8 cellular contexts compared by ENCODE assay signal in genomic region chr17:17681744-17682292, GRCh38. TPM values are rescaled to one million over a fixed set of nuclear protein-coding genes. Genes with fewer than 3 reads are reported as not detected.
DNase-seq lines count a peak whose midpoint lies in the region; ATAC-seq and TF ChIP-seq lines count a peak whose summit lies in the region.

No MANE protein-coding gene starts in this region.

- intact Hi-C loops in Right ventricle myocardium inferior (cut with DNase I) (loop anchor here (1.0 to 5.0 kb wide), 6 partner anchors 71 to 351 kb away; no protein-coding TSS in a partner anchor), cardiac septum (cut with DNase I) (loop anchor here (1.0 to 10.0 kb wide), 5 partner anchors 103 to 355 kb away; partner anchors contain the start of genes ATPAF2 and GID4)

- CTCF ChIA-PET in activated CD4-positive, alpha-beta memory T cell treated with anti-CD3 and anti-CD28 coated beads, Interleukin-2, amount 10 ng/mL, durations not matched to agents 7 days and 5 days (lab: Charles Lee), result interaction anchor here (0.7 to 2.0 kb wide), 11 partner anchors 9 to 352 kb away, joined by 3 to 7 read pairs (median 4); no protein-coding TSS in a partner anchor

- H3K27me3 Mint-ChIP-seq in activated CD4-positive, alpha-beta memory T cell treated with anti-CD3 and anti-CD28 coated beads, Interleukin-2, amount 10 ng/mL, durations not matched to agents 7 days and 5 days, result peaks cover 7% of the 10 kb centered on the region
- H3K27me3 Mint-ChIP-seq in nephron progenitor cell (ENCODE audit: low read depth, poor library complexity), result peaks cover 43% of the 10 kb centered on the region

- peaks cover 35% of the 10 kb centered on the region for H3K4me1 Mint-ChIP-seq in activated CD4-positive, alpha-beta memory T cell treated with anti-CD3 and anti-CD28 coated beads, Interleukin-2, amount 10 ng/mL, durations not matched to agents 7 days and 5 days
- H3K4me1 Mint-ChIP-seq in nephron progenitor cell, result peaks cover 53% of the 10 kb centered on the region

- peak overlapping the region; percentile 71 for H3K4me3 Mint-ChIP-seq in activated CD4-positive, alpha-beta memory T cell treated with anti-CD3 and anti-CD28 coated beads, Interleukin-2, amount 10 ng/mL, durations not matched to agents 7 days and 5 days
- peak overlapping the region; percentile 85 for H3K4me3 Mint-ChIP-seq in nephron progenitor cell

- no peaks in the 10 kb centered on the region for H3K36me3 Mint-ChIP-seq in activated CD4-positive, alpha-beta memory T cell treated with anti-CD3 and anti-CD28 coated beads, Interleukin-2, amount 10 ng/mL, durations not matched to agents 7 days and 5 days (ENCODE audit: low read depth)
- no peaks in the 10 kb centered on the region for H3K36me3 Mint-ChIP-seq in nephron progenitor cell (ENCODE audit: low read depth)

- no peaks in the 10 kb centered on the region for H3K9me3 Mint-ChIP-seq in activated CD4-positive, alpha-beta memory T cell treated with anti-CD3 and anti-CD28 coated beads, Interleukin-2, amount 10 ng/mL, durations not matched to agents 7 days and 5 days
- no peaks in the 10 kb centered on the region for H3K9me3 Mint-ChIP-seq in nephron progenitor cell

- POLR2A ChIA-PET in activated CD4-positive, alpha-beta memory T cell treated with anti-CD3 and anti-CD28 coated beads, Interleukin-2, amount 10 ng/mL, durations not matched to agents 7 days and 5 days (lab: Charles Lee), result interaction anchor here (0.7 to 3.3 kb wide), 18 partner anchors 8 to 278 kb away, joined by 3 to 47 read pairs (median 4); partner anchors contain the start of gene SREBF1

- DNase-seq in Right ventricle myocardium inferior (ENCODE audit: missing footprints) (peak; percentile 83), cardiac septum (ENCODE audit: low spot score) (no peak), nephron progenitor cell (peak; percentile 63), NCI-H510A (lab: John Stamatoyannopoulos, UW) (no peak), Ammon's horn (ENCODE audit: low spot score) (no peak)
- DNase-seq in activated CD4-positive, alpha-beta memory T cell treated with anti-CD3 and anti-CD28 coated beads, Interleukin-2, amount 10 ng/mL, durations not matched to agents 7 days and 5 days, result peak; percentile 38

- TF ChIP-seq CTCF in nephron progenitor cell (IDR thresholded peaks at IDR 0.05), result no peak

- peak overlapping the region; percentile 75 for H3K27ac Mint-ChIP-seq in activated CD4-positive, alpha-beta memory T cell treated with anti-CD3 and anti-CD28 coated beads, Interleukin-2, amount 10 ng/mL, durations not matched to agents 7 days and 5 days
- H3K27ac Mint-ChIP-seq in nephron progenitor cell, result no peak overlapping the region

- ATAC-seq in Right ventricle myocardium inferior (peak; percentile 28), HG03571 (IDR thresholded peaks at IDR 0.05; ENCODE audit: unreplicated experiment) (peak; percentile 25), esophagus mucosa (peak; percentile 1)

RNA-seq across cellular contexts. Expression of gene RAI1, which starts 0.6 kb away (rescaled TPM):
- total RNA-seq in Right ventricle myocardium inferior (31.9 TPM), cardiac septum (28.8 TPM), esophagus mucosa (20.4 TPM)
- total RNA-seq in activated CD4-positive, alpha-beta memory T cell treated with anti-CD3 and anti-CD28 coated beads, Interleukin-2, amount 10 ng/mL, durations not matched to agents 7 days and 5 days, result 10 to 100 TPM; 16.7 TPM

Comparison
In these comparisons a context has a peak if more than half of its experiments do, and no peak if none do; other contexts are left out.
1. DNase-seq: peak in Right ventricle myocardium inferior (single experiment), activated CD4-positive, alpha-beta memory T cell treated with anti-CD3 and anti-CD28 coated beads, Interleukin-2, amount 10 ng/mL, durations not matched to agents 7 days and 5 days (single experiment) and nephron progenitor cell (single experiment); none in cardiac septum (single experiment), NCI-H510A (single experiment) and Ammon's horn (single experiment).
2. Peak in every context shown above with its lines, with median percentiles within 50 percentile points of each other: ATAC-seq.